In the genomic region with DNA sequence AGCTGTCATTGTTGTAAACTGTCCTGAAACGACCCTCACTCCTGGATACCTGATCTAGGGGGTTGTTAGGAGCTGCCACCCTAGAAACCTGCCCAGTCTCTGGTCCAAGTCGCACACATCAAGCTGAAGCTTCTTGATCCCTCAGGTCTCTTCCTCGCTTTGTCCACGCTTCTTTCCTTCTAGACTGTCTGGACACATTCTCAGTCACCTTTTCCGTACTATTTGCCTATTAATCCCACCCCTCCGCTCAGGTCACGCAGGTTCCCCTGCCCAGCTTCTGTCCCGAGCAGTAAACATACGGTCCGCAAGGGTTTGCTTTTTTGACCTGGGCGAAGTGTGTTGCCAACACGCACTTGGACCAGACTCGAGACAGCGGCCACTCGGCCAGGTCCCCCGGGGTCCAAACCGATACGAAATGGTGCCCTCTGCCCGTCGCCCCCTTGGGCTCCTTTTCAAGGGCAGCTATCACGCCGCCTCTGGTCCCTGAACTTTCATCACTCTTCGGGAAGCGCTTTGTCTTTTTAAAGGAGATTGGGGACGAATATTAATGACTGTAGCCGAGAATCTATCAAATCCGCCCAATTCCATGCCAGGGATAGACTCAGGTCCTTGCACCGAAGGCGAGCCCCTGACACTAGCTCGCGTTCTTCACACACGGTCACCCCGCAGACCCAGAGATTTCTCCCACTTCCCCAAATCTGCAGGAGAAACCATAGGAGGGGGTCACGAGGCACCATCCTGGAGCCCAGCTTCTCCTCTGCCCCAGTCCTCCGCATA, we compare ENCODE assay signal across 9 cellular contexts. TPM values are rescaled to one million over a fixed set of nuclear protein-coding genes. Genes with fewer than 3 reads are reported as not detected.
DNase-seq lines count a peak whose midpoint lies in the region; FAIRE-seq and TF ChIP-seq lines count a peak whose summit lies in the region.
"Had no signal": no experiment of that assay in that cellular context is flagged by ENCODE, and none has a peak within 500 bp of the region (broad histone marks: within the 10 kb centered on the region; RNA-seq: fewer than 3 reads in every experiment).

No MANE protein-coding gene starts in this region.

- DNase-seq in NCI-H82 (lab: John Stamatoyannopoulos, UW) (peak; percentile 19), NCI-H82 treated with DMSO at 0.1 percent for 48 hours (lab: John Stamatoyannopoulos, UW; ENCODE audit: unreplicated experiment) (no peak), fibroblast of villous mesenchyme (ENCODE audit: low read depth) (no peak), nephron progenitor cell (peak; percentile 7), uterus (no peak), GM12892 (ENCODE audit: insufficient read length) (no peak)
- no peak for DNase-seq in activated effector memory CD4-positive, alpha-beta T cell treated with Interleukin-2 at 50 U/mL for 16 hours
- DNase-seq in stimulated activated CD4-positive, alpha-beta T cell treated with anti-CD3 and anti-CD28 coated beads, Interleukin-4, amount 100 ng/mL, for 4 hours: no peak

- no peaks in the 10 kb centered on the region for H3K36me3 ChIP-seq in uterus

- H3K4me3 Mint-ChIP-seq in nephron progenitor cell: peak overlapping the region; percentile 85

- peaks cover 58% of the 10 kb centered on the region for H3K27me3 Mint-ChIP-seq in nephron progenitor cell (ENCODE audit: low read depth, poor library complexity)

- no peak for FAIRE-seq in GM12892 (lab: Jason Lieb, UNC)
- FAIRE-seq: A204.1 had no signal

- H3K9me3 ChIP-seq in uterus: no peaks in the 10 kb centered on the region

- no peak for TF ChIP-seq CTCF in fibroblast of villous mesenchyme (IDR thresholded peaks at IDR 0.05; ENCODE audit: insufficient read depth, low read depth, low read length)
- TF ChIP-seq CTCF in nephron progenitor cell (IDR thresholded peaks at IDR 0.05): no peak
- TF ChIP-seq CTCF in uterus (IDR thresholded peaks at IDR 0.05): no peak

- H3K4me3 ChIP-seq in fibroblast of villous mesenchyme (ENCODE audit: low read depth, low read length): peak overlapping the region; percentile 32
- H3K4me3 ChIP-seq in uterus: peak overlapping the region; percentile 15 to 56

- no peak overlapping the region for H3K27ac Mint-ChIP-seq in nephron progenitor cell

- peaks cover 20% of the 10 kb centered on the region for H3K4me1 Mint-ChIP-seq in nephron progenitor cell

- intact Hi-C loops in uterus (cut with DNase I; ENCODE audit: low total_unique reads): no loop called here

- no peak overlapping the region for H3K27ac ChIP-seq in uterus

- no peaks in the 10 kb centered on the region for H3K27me3 ChIP-seq in uterus

- TF ChIP-seq POLR2A in uterus (IDR thresholded peaks at IDR 0.05): no peak
- no peak for TF ChIP-seq POLR2A in GM12892 (IDR thresholded peaks at IDR 0.05; ENCODE audit: low read depth, low read length)

- H3K36me3 Mint-ChIP-seq in nephron progenitor cell (ENCODE audit: low read depth): no peaks in the 10 kb centered on the region

- H3K9me3 Mint-ChIP-seq in nephron progenitor cell: no peaks in the 10 kb centered on the region

- peaks cover 0 to 5% of the 10 kb centered on the region in 2 donors for H3K4me1 ChIP-seq in uterus

RNA-seq across cellular contexts. Expression of a gene that starts 0.8 kb away (rescaled TPM):
- 0.32 and 0.43 TPM in 2 replicates for total RNA-seq in fibroblast of villous mesenchyme
- total RNA-seq in uterus: 10 to 100 TPM in 2 of 4 donors, 1 to 10 TPM in 1, under 1 TPM in 1; 0.55 to 13.2 (median 7.5) TPM
- polyA plus RNA-seq in GM12892 (2012; ENCODE audit: missing spikeins): not detected

Comparison
In these comparisons a context has a peak if more than half of its experiments do, and no peak if none do; other contexts are left out.
1. DNase-seq: peak in NCI-H82 (single experiment) and nephron progenitor cell (single experiment); none in NCI-H82 treated with DMSO at 0.1 percent for 48 hours (single experiment), fibroblast of villous mesenchyme (single experiment), uterus (0 of 2), GM12892 (single experiment), activated effector memory CD4-positive, alpha-beta T cell treated with Interleukin-2 at 50 U/mL for 16 hours (single experiment) and stimulated activated CD4-positive, alpha-beta T cell treated with anti-CD3 and anti-CD28 coated beads, Interleukin-4, amount 100 ng/mL, for 4 hours (0 of 2).